Comparison of ENCODE assay signal across 1 cellular context in genomic region chr5:10709933-10710332, GRCh38.
TF ChIP-seq lines count a peak whose summit lies in the region.

No MANE protein-coding gene starts in this region.

TF ChIP-seq in WTC11, 78 proteins besides CTCF, POLR2A, EP300 and RAD21 (continued from another document):
- TF ChIP-seq ERG (CRISPR knock-in tag; IDR thresholded peaks at IDR 0.05): no peak
- TF ChIP-seq CREM (CRISPR knock-in tag; IDR thresholded peaks at IDR 0.05): no peak
- no peak for TF ChIP-seq ATF1 (CRISPR knock-in tag; IDR thresholded peaks at IDR 0.05)
- no peak for TF ChIP-seq RELA (CRISPR knock-in tag; IDR thresholded peaks at IDR 0.05; ENCODE audit: borderline replicate concordance)
- TF ChIP-seq FOXJ3 (CRISPR knock-in tag; IDR thresholded peaks at IDR 0.05; ENCODE audit: borderline replicate concordance): no peak
- no peak for TF ChIP-seq OVOL2 (CRISPR knock-in tag; IDR thresholded peaks at IDR 0.05; ENCODE audit: borderline replicate concordance)
- no peak for TF ChIP-seq JAZF1 (CRISPR knock-in tag; IDR thresholded peaks at IDR 0.05)
- TF ChIP-seq NR3C1 (CRISPR knock-in tag; conservative IDR thresholded peaks at IDR 0.05; ENCODE audit: low read depth): no peak
- TF ChIP-seq ZNF396 (CRISPR knock-in tag; IDR thresholded peaks at IDR 0.05; ENCODE audit: borderline replicate concordance): no peak
- no peak for TF ChIP-seq GRHL2 (CRISPR knock-in tag; IDR thresholded peaks at IDR 0.05; ENCODE audit: insufficient replicate concordance, severe bottlenecking)
- no peak for TF ChIP-seq ETV6 (CRISPR knock-in tag; IDR thresholded peaks at IDR 0.05)
- no peak for TF ChIP-seq MXD4 (CRISPR knock-in tag; IDR thresholded peaks at IDR 0.05; ENCODE audit: borderline replicate concordance)
